ENCODE assay signal across 17 cellular contexts in the genomic region with DNA sequence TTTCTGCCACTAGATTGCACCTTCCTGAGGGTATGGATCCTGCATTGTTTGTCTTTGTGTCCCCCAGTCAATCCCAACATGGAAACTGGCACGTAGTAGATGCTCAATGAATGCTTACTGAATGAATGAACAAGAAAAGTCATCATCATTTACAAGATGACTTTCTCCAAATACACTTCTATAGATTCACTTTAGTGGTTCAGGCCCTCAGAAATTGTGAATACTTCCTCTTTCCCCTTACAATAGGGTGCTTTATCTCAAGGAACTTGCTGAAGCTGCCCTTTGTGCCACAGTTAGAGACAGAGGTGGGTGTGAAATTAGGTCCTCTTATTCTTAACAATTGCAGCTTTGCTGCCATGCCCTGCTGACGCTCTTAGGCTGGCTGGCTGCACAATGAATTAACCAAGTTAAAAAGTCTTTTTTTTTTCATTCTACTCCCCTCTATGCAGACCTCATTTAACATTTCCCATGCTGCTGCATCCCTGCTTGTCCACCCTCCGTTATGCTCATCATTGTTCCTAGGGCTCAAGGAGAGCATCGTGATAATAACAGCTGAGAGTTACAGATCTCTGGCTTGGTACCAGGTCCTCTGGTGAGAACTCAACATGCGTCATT.
"Had no signal": no experiment of that assay in that cellular context is flagged by ENCODE, and none has a peak within 500 bp of the region (broad histone marks: within the 10 kb centered on the region; RNA-seq: fewer than 3 reads in every experiment).

No MANE protein-coding gene starts in this region.

- H3K4me1 ChIP-seq: gastrocnemius medialis, parathyroid adenoma, right lobe of liver, suprapubic skin, transverse colon had no signal

- H3K36me3 ChIP-seq: gastrocnemius medialis, right lobe of liver, suprapubic skin, transverse colon had no signal

- H3K27ac ChIP-seq: coronary artery, gastrocnemius medialis, parathyroid adenoma, right lobe of liver, suprapubic skin, transverse colon had no signal

- H3K27me3 ChIP-seq: gastrocnemius medialis, right lobe of liver had no signal

- H2AFZ ChIP-seq: parathyroid adenoma had no signal

- H3K9ac ChIP-seq: parathyroid adenoma had no signal

- H3K79me2 ChIP-seq: parathyroid adenoma had no signal

- H3K9me3 ChIP-seq: gastrocnemius medialis, right lobe of liver, suprapubic skin, transverse colon had no signal

- H3K4me3 ChIP-seq: coronary artery, gastrocnemius medialis, lung, right lobe of liver, smooth muscle cell, suprapubic skin, transverse colon had no signal

- H3K4me2 ChIP-seq: smooth muscle cell had no signal

- DNase-seq: dermis blood vessel endothelial cell; gastrocnemius medialis; natural killer cell; right lobe of liver; stimulated activated CD4-positive, alpha-beta T cell treated with anti-CD3 and anti-CD28 coated beads, Interleukin-12 subunit alpha, Interleukin-12 subunit beta, amount 100 ng/mL, for 4 hours; stimulated activated CD4-positive, alpha-beta T cell treated with anti-CD3 and anti-CD28 coated beads, Interleukin-1b, Interleukin-23, amount 100 ng/mL, for 48 hours; stimulated activated CD4-positive, alpha-beta T cell treated with anti-CD3 and anti-CD28 coated beads, Interleukin-4, amount 100 ng/mL, for 1 hour; stimulated activated CD8-positive, alpha-beta memory T cell treated with anti-CD3 and anti-CD28 coated beads, Interleukin-4, amount 100 ng/mL, for 48 hours; stimulated activated naive CD4-positive, alpha-beta T cell; stimulated activated naive CD8-positive, alpha-beta T cell treated with anti-CD3 and anti-CD28 coated beads, Interleukin-15, amount 100 ng/mL, for 72 hours; transverse colon had no signal

- FAIRE-seq: keratinocyte had no signal
